8 cellular contexts compared by ENCODE assay signal in the genomic region with DNA sequence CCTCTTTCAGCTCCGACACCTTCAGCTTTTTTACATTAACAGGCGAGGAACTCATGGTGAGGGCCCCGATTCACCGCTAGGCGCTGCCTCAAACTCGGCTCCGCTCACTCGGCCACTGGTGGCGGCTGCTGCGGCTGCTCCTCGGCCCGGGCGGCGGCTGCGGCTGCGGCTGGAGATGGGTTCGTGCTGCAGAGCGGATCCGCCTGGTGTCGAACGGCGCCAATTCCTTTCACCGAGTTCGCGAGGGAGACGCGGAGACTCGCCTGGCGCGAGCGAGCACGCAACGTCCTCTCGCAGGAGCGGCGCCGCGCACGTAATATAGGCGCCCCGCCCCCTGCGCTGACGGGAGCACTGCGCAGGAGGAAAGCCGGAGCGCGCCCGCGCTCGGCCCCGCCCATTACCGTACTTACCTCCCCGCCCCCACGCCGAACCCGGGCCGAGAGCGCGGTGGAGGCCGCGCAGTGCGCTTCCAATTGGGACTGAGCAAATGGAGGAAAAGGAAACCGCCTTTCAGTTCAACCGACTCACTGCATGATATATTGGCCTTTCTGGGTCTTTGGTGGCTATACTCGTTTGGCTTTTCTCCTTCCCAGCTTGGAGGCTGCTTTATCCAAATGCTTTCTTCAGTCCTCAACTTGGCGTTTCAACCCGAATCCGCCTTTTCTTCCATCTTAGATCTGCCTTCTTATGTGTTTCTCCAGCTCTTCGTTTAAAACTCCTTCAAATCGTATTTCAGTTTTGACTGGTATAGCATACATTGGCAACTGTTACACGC. TPM values are rescaled to one million over a fixed set of nuclear protein-coding genes. Genes with fewer than 3 reads are reported as not detected.
DNase-seq lines count a peak whose midpoint lies in the region; ATAC-seq and TF ChIP-seq lines count a peak whose summit lies in the region.

A gene (minus strand): TSS at position 291 of the 775 bp plus-strand sequence. CDS start 236 bp downstream, at position 55.

- peak; percentile 69 for ATAC-seq in GM21717 (IDR thresholded peaks at IDR 0.05; ENCODE audit: unreplicated experiment)

- peaks cover 43% of the 10 kb centered on the region for H3K36me3 Mint-ChIP-seq in activated T-cell treated with anti-CD3 and anti-CD28 coated beads, Interleukin-2, amount 50 U/mL, for 24 hours (ENCODE audit: low read depth)

- TF ChIP-seq POLR2A in erythroblast (IDR thresholded peaks at IDR 0.05; ENCODE audit: low read length) = peak; percentile 97

- peak within 1 kb of the TSS; percentile 97 for H3K9ac ChIP-seq in mucosa of stomach (ENCODE audit: low read length)

- H3K27me3 Mint-ChIP-seq in activated T-cell treated with anti-CD3 and anti-CD28 coated beads, Interleukin-2, amount 50 U/mL, for 24 hours = no peaks in the 10 kb centered on the region

- no peaks in the 10 kb centered on the region for H3K36me3 ChIP-seq in mucosa of stomach (ENCODE audit: control insufficient read depth, insufficient read depth, low read length)

- H3K9me3 ChIP-seq in mucosa of stomach (ENCODE audit: control insufficient read depth, low read length) = no peaks in the 10 kb centered on the region

- no peaks in the 10 kb centered on the region for H3K27me3 ChIP-seq in mucosa of stomach (ENCODE audit: control insufficient read depth, insufficient read depth, low read length)

- no peaks in the 10 kb centered on the region for H3K9me3 Mint-ChIP-seq in activated T-cell treated with anti-CD3 and anti-CD28 coated beads, Interleukin-2, amount 50 U/mL, for 24 hours

- H3K4me3 ChIP-seq in mucosa of stomach (ENCODE audit: low read length) = peak within 1 kb of the TSS; percentile 89

- DNase-seq in DMS79 (lab: John Stamatoyannopoulos, UW) = peak; percentile 91
- peak; percentile 96 for DNase-seq in KG1 (lab: John Stamatoyannopoulos, UW)
- peak; percentile 98 for DNase-seq in activated T-cell treated with anti-CD3 and anti-CD28 coated beads, Interleukin-2, amount 50 U/mL, for 24 hours
- DNase-seq in erythroblast (lab: John Stamatoyannopoulos, UW) = peak; percentile 98 to 99
- DNase-seq in stimulated activated CD8-positive, alpha-beta memory T cell treated with anti-CD3 and anti-CD28 coated beads, Interleukin-7, amount 100 ng/mL, for 1 hour (ENCODE audit: low read depth in 2 of 2) = peak; percentile 88 to 92

- peak within 1 kb of the TSS; percentile 92 for H3K4me3 Mint-ChIP-seq in activated T-cell treated with anti-CD3 and anti-CD28 coated beads, Interleukin-2, amount 50 U/mL, for 24 hours

- H3K4me1 ChIP-seq in mucosa of stomach (ENCODE audit: control insufficient read depth, insufficient read depth, low read length) = peaks cover 28% of the 10 kb centered on the region

- H3K4me1 Mint-ChIP-seq in activated T-cell treated with anti-CD3 and anti-CD28 coated beads, Interleukin-2, amount 50 U/mL, for 24 hours (ENCODE audit: low read depth) = peaks cover 36% of the 10 kb centered on the region

- H3K27ac Mint-ChIP-seq in activated T-cell treated with anti-CD3 and anti-CD28 coated beads, Interleukin-2, amount 50 U/mL, for 24 hours = peak within 1 kb of the TSS; percentile 99

TF ChIP-seq in PFSK-1, 5 proteins besides CTCF, POLR2A, EP300 and RAD21:
- TF ChIP-seq SIN3A (IDR thresholded peaks at IDR 0.05; ENCODE audit: borderline replicate concordance, insufficient read depth, low read length) (peak; percentile 50; the same call in 1 of the 2 replicates), TAF1 (IDR thresholded peaks at IDR 0.05; ENCODE audit: borderline replicate concordance, insufficient read depth, low read length) (peak; percentile 97), POLR2AphosphoS5 (IDR thresholded peaks at IDR 0.05; ENCODE audit: low read depth, low read length) (peak; percentile 94), FOXP2 (optimal IDR thresholded peaks at IDR 0.05; ENCODE audit: borderline replicate concordance, extremely low read depth, extremely low read length, insufficient read depth) (peak; percentile 78)
- TF ChIP-seq, protein P1, sequence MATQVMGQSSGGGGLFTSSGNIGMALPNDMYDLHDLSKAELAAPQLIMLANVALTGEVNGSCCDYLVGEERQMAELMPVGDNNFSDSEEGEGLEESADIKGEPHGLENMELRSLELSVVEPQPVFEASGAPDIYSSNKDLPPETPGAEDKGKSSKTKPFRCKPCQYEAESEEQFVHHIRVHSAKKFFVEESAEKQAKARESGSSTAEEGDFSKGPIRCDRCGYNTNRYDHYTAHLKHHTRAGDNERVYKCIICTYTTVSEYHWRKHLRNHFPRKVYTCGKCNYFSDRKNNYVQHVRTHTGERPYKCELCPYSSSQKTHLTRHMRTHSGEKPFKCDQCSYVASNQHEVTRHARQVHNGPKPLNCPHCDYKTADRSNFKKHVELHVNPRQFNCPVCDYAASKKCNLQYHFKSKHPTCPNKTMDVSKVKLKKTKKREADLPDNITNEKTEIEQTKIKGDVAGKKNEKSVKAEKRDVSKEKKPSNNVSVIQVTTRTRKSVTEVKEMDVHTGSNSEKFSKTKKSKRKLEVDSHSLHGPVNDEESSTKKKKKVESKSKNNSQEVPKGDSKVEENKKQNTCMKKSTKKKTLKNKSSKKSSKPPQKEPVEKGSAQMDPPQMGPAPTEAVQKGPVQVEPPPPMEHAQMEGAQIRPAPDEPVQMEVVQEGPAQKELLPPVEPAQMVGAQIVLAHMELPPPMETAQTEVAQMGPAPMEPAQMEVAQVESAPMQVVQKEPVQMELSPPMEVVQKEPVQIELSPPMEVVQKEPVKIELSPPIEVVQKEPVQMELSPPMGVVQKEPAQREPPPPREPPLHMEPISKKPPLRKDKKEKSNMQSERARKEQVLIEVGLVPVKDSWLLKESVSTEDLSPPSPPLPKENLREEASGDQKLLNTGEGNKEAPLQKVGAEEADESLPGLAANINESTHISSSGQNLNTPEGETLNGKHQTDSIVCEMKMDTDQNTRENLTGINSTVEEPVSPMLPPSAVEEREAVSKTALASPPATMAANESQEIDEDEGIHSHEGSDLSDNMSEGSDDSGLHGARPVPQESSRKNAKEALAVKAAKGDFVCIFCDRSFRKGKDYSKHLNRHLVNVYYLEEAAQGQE (IDR thresholded peaks at IDR 0.05; ENCODE audit: insufficient read depth in 1 of 2, low read depth in 2 of 2, low read length in 2 of 2) = peak; percentile 17 to 19; a peak in 1 of 4 replicates

RNA-seq across cellular contexts. Expression of the gene that starts here (rescaled TPM):
- 233 TPM for polyA plus RNA-seq in PFSK-1 (2012; ENCODE audit: insufficient read length, low read depth)

Comparison
In these comparisons a context has a peak if more than half of its experiments do, and no peak if none do; other contexts are left out.
1. Peak in every context shown above with its lines: DNase-seq, ATAC-seq and H3K4me3 ChIP-seq.